In the genomic region with DNA sequence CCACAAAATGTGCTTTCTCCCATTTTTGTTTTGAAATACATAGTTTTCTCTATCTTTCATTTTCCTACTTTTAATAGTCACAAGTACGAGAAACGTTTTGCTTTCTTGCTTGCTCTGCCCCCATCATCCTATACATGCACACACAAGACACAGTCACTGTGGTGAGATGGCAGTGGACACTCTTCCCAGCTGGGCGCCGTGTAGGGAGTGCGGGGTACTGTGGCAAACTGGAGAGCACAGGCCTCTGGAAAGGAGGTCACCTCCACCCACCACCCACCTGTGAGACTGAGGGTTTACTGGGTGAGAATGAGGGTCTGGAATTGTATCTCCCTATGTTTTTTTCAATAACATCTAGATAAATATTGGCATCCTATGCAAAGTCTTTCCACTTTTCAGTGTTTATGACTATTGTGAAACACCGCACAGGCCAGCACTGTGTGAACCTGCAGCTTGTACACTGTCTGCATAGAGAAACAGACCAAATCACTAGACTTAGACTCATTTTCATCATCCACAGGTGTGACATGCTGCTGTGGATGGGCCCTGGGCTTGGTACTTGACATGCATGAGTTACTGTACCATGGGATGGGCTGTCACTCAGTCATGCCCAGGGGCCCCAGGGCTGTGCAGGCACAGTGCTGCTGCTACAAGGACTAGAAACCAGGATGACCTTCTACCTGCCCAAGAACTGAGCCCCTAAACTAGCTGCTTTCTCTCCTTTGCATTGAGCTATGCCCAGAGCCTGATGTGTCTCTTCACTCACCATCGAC, we compare ENCODE assay signal across 22 cellular contexts.
DNase-seq lines count a peak whose midpoint lies in the region; ATAC-seq, FAIRE-seq and TF ChIP-seq lines count a peak whose summit lies in the region.
"Had no signal": no experiment of that assay in that cellular context is flagged by ENCODE, and none has a peak within 500 bp of the region (broad histone marks: within the 10 kb centered on the region; RNA-seq: fewer than 3 reads in every experiment).

No MANE protein-coding gene starts in this region.

- no peak for FAIRE-seq in kidney (lab: Jason Lieb, UNC)
- FAIRE-seq: GM12878, GM19239, H1 had no signal

- H3K27ac Mint-ChIP-seq in activated naive CD8-positive, alpha-beta T cell treated with anti-CD3 and anti-CD28 coated beads, Interleukin-2, amount 50 U/mL, for 24 hours = no peak overlapping the region
- H3K27ac Mint-ChIP-seq in activated naive CD8-positive, alpha-beta T cell treated with anti-CD3 and anti-CD28 coated beads for 36 hours = no peak overlapping the region
- H3K27ac Mint-ChIP-seq in central memory CD8-positive, alpha-beta T cell (ENCODE audit: low read depth) = peak overlapping the region; percentile 16

- H3K9me3 ChIP-seq in kidney (ENCODE audit: control insufficient read depth in 1 of 2, low read length in 2 of 2) (no peaks in the 10 kb centered on the region), spleen (no peaks in the 10 kb centered on the region)

- H3K4me1 Mint-ChIP-seq in activated naive CD8-positive, alpha-beta T cell treated with anti-CD3 and anti-CD28 coated beads, Interleukin-2, amount 50 U/mL, for 24 hours = peaks cover 4% of the 10 kb centered on the region
- H3K4me1 Mint-ChIP-seq in activated naive CD8-positive, alpha-beta T cell treated with anti-CD3 and anti-CD28 coated beads for 36 hours = peaks cover 15% of the 10 kb centered on the region
- H3K4me1 Mint-ChIP-seq in central memory CD8-positive, alpha-beta T cell = peaks cover 24% of the 10 kb centered on the region

- H3K27me3 ChIP-seq in spleen (replicated peaks in 1 of 7) = peaks cover 0 to 19% (median 8%) of the 10 kb centered on the region in 7 donors

- no peaks in the 10 kb centered on the region for H3K4me1 ChIP-seq in kidney (ENCODE audit: control insufficient read depth in 1 of 2, insufficient read depth in 1 of 2, low read depth in 1 of 2, low read length in 2 of 2)
- H3K4me1 ChIP-seq in spleen = peaks cover 13 to 44% (median 39%) of the 10 kb centered on the region in 6 donors

- H3K36me3 Mint-ChIP-seq in activated naive CD8-positive, alpha-beta T cell treated with anti-CD3 and anti-CD28 coated beads, Interleukin-2, amount 50 U/mL, for 24 hours (ENCODE audit: low read depth) = no peaks in the 10 kb centered on the region
- no peaks in the 10 kb centered on the region for H3K36me3 Mint-ChIP-seq in activated naive CD8-positive, alpha-beta T cell treated with anti-CD3 and anti-CD28 coated beads for 36 hours
- peaks cover 17% of the 10 kb centered on the region for H3K36me3 Mint-ChIP-seq in central memory CD8-positive, alpha-beta T cell (ENCODE audit: insufficient read depth)
- H3K36me3 Mint-ChIP-seq: CD4-positive, alpha-beta memory T cell had no signal

- TF ChIP-seq CTCF in kidney (IDR thresholded peaks at IDR 0.05; ENCODE audit: borderline replicate concordance, extremely low read depth, insufficient read depth) (no peak), spleen (IDR thresholded peaks at IDR 0.05 in 8 of 11, conservative IDR thresholded peaks at IDR 0.05 in 3 of 11) (no peak)

- H3K4me3 ChIP-seq in kidney (ENCODE audit: low read length in 2 of 2) (no peak overlapping the region), spleen (no peak overlapping the region)
- H3K4me3 ChIP-seq: GM12878, GM23248 had no signal

- no peaks in the 10 kb centered on the region for H3K36me3 ChIP-seq in kidney (ENCODE audit: control insufficient read depth in 1 of 2, insufficient read depth in 2 of 2, low read length in 2 of 2)
- peaks cover 0 to 18% (median 0%) of the 10 kb centered on the region in 6 donors for H3K36me3 ChIP-seq in spleen

- WGBS in spleen, 5 donors = 89 to 97% (median 94%) methylated on average over 7 of the region's 7 CpGs

- H3K9me3 Mint-ChIP-seq in activated naive CD8-positive, alpha-beta T cell treated with anti-CD3 and anti-CD28 coated beads, Interleukin-2, amount 50 U/mL, for 24 hours = no peaks in the 10 kb centered on the region
- no peaks in the 10 kb centered on the region for H3K9me3 Mint-ChIP-seq in activated naive CD8-positive, alpha-beta T cell treated with anti-CD3 and anti-CD28 coated beads for 36 hours
- H3K9me3 Mint-ChIP-seq in central memory CD8-positive, alpha-beta T cell = no peaks in the 10 kb centered on the region
- H3K9me3 Mint-ChIP-seq: CD4-positive, alpha-beta memory T cell had no signal

- ATAC-seq in activated naive CD8-positive, alpha-beta T cell treated with anti-CD3 and anti-CD28 coated beads, Interleukin-2, amount 50 U/mL, for 24 hours = peak; percentile 23
- ATAC-seq in central memory CD8-positive, alpha-beta T cell (replicated peaks; ENCODE audit: extremely low read depth, poor library complexity, severe bottlenecking) = no peak
- no peak for ATAC-seq in HG03039 (IDR thresholded peaks at IDR 0.05; ENCODE audit: unreplicated experiment)
- ATAC-seq: GM12878 had no signal

- TF ChIP-seq POLR2A in spleen (IDR thresholded peaks at IDR 0.05) = no peak

- H3K4me3 Mint-ChIP-seq in activated naive CD8-positive, alpha-beta T cell treated with anti-CD3 and anti-CD28 coated beads, Interleukin-2, amount 50 U/mL, for 24 hours = no peak overlapping the region
- H3K4me3 Mint-ChIP-seq in activated naive CD8-positive, alpha-beta T cell treated with anti-CD3 and anti-CD28 coated beads for 36 hours = no peak overlapping the region
- no peak overlapping the region for H3K4me3 Mint-ChIP-seq in central memory CD8-positive, alpha-beta T cell
- H3K4me3 Mint-ChIP-seq: CD4-positive, alpha-beta memory T cell had no signal

- no peak for DNase-seq in activated naive CD8-positive, alpha-beta T cell treated with anti-CD3 and anti-CD28 coated beads, Interleukin-2, amount 50 U/mL, for 24 hours
- DNase-seq in activated naive CD8-positive, alpha-beta T cell treated with anti-CD3 and anti-CD28 coated beads for 36 hours = no peak
- no peak for DNase-seq in central memory CD8-positive, alpha-beta T cell (ENCODE audit: low spot score in 2 of 2)
- DNase-seq in kidney (peak; percentile 32), spleen (peak; percentile 49), DMS114 treated with DMSO at 0.1 percent for 48 hours (lab: John Stamatoyannopoulos, UW; ENCODE audit: unreplicated experiment) (no peak)
- no peak for DNase-seq in stimulated activated CD4-positive, alpha-beta T cell treated with anti-CD3 and anti-CD28 coated beads, Interleukin-4, amount 100 ng/mL, for 24 hours
- DNase-seq: C1 segment of cervical spinal cord; Calu3; CD4-positive, alpha-beta memory T cell; COR-L47; DMS 273 treated with DMSO at 0.1 percent for 48 hours; DMS79; EL; GDM1; GM23248; H7; HCEC 1CT had no signal

- H3K27me3 Mint-ChIP-seq in activated naive CD8-positive, alpha-beta T cell treated with anti-CD3 and anti-CD28 coated beads, Interleukin-2, amount 50 U/mL, for 24 hours = peaks cover 11% of the 10 kb centered on the region
- peaks cover 5% of the 10 kb centered on the region for H3K27me3 Mint-ChIP-seq in activated naive CD8-positive, alpha-beta T cell treated with anti-CD3 and anti-CD28 coated beads for 36 hours
- H3K27me3 Mint-ChIP-seq in central memory CD8-positive, alpha-beta T cell = no peaks in the 10 kb centered on the region

- H3K27ac ChIP-seq in kidney (ENCODE audit: low read depth in 2 of 2, low read length in 2 of 2) = no peak overlapping the region
- H3K27ac ChIP-seq in spleen = no peak overlapping the region
- H3K27ac ChIP-seq: GM23248 had no signal

- intact Hi-C loops in kidney (cut with DNase I) = no loop called here
- intact Hi-C loops in spleen (cut with DNase I; ENCODE audit: low total_unique reads) = no loop called here

- H3K9ac ChIP-seq in kidney (ENCODE audit: low read length in 2 of 2) = no peak overlapping the region
- H3K9ac ChIP-seq: GM23248 had no signal

Comparison
In these comparisons a context has a peak if more than half of its experiments do, and no peak if none do; other contexts are left out.
1. DNase-seq: peak in kidney (single experiment) and spleen (single experiment); none in activated naive CD8-positive, alpha-beta T cell treated with anti-CD3 and anti-CD28 coated beads, Interleukin-2, amount 50 U/mL, for 24 hours (single experiment), activated naive CD8-positive, alpha-beta T cell treated with anti-CD3 and anti-CD28 coated beads for 36 hours (single experiment), central memory CD8-positive, alpha-beta T cell (0 of 2), stimulated activated CD4-positive, alpha-beta T cell treated with anti-CD3 and anti-CD28 coated beads, Interleukin-4, amount 100 ng/mL, for 24 hours (single experiment) and DMS114 treated with DMSO at 0.1 percent for 48 hours (single experiment).